7 cellular contexts compared by ENCODE assay signal in the genomic region with DNA sequence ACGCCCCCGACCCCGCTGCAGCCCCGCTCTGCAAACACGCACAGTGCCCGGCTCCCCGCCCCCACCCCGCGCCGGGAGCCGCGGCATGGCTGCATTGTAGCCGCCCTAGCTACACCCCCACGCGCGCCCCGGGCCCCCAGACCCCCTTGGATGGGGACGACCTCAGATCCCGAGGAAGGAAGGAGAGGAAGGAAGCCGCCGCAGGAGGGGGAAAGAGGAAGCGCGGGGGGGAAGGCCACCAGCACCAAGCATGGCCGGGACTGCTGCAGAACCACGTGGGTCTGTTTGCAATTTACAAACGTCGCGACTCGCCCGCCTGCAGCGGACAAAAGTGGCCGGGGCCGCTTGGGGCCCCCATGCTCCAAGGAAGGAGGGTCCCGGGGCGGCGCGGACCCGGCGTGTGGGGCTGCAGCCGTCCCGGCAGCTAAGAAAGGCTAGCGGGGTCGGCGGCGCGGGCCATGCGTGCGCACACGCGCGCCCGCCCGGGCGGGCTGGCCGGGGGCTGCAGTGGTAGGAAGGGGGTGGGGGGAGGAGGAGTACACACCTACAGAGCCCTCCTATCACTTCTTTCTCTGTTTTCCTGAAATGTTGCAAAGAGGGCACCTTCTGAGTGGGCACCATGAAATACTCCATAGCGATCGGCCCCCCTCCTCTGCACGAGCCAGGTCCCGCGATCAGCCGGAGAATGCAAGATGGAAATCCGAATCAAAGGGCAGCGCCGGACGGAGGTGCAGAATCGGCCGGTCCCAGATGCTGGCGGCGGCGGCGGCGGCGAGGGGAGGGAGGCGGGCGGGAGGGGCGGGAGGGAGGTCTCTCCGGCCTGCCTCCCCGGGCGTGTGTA. TPM values are rescaled to one million over a fixed set of nuclear protein-coding genes. Genes with fewer than 3 reads are reported as not detected.
A peak's percentile ranks its signal among the peaks of the same experiment; 100 is the strongest.
DNase-seq lines count a peak whose midpoint lies in the region; ATAC-seq lines count a peak whose summit lies in the region.

No MANE protein-coding gene starts in this region.

- H3K36me3 Mint-ChIP-seq in activated CD4-positive, alpha-beta memory T cell treated with anti-CD3 and anti-CD28 coated beads, Interleukin-2, amount 10 ng/mL, durations not matched to agents 7 days and 5 days (ENCODE audit: low read depth), result no peaks in the 10 kb centered on the region
- H3K36me3 Mint-ChIP-seq in naive B cell, result no peaks in the 10 kb centered on the region

- no peak overlapping the region for H3K27ac ChIP-seq in aorta (ENCODE audit: low read depth in 1 of 2, low read length in 2 of 2)

- H3K4me1 ChIP-seq in aorta (ENCODE audit: control insufficient read depth in 1 of 2, insufficient read depth in 2 of 2, low read length in 2 of 2), result no peaks in the 10 kb centered on the region

- H3K9me3 ChIP-seq in aorta (ENCODE audit: control insufficient read depth, low read length), result no peaks in the 10 kb centered on the region

- H3K4me3 Mint-ChIP-seq in activated CD4-positive, alpha-beta memory T cell treated with anti-CD3 and anti-CD28 coated beads, Interleukin-2, amount 10 ng/mL, durations not matched to agents 7 days and 5 days, result peak overlapping the region; percentile 85
- H3K4me3 Mint-ChIP-seq in naive B cell, result peak overlapping the region; percentile 84 to 98 (median 96)

- 0% methylated on average over 54 to 79 of the region's 79 CpGs for WGBS in aorta, 2 donors

- H3K27me3 Mint-ChIP-seq in activated CD4-positive, alpha-beta memory T cell treated with anti-CD3 and anti-CD28 coated beads, Interleukin-2, amount 10 ng/mL, durations not matched to agents 7 days and 5 days, result peaks cover 3% of the 10 kb centered on the region
- H3K27me3 Mint-ChIP-seq in naive B cell, result no peaks in the 10 kb centered on the region

- H3K36me3 ChIP-seq in aorta (ENCODE audit: control insufficient read depth in 1 of 2, insufficient read depth in 2 of 2, low read length in 1 of 2), result no peaks in the 10 kb centered on the region

- intact Hi-C loops in aorta (cut with DNase I), result loop anchor here (5.0 kb wide), 3 partner anchors 50 to 130 kb away; no protein-coding TSS in a partner anchor

- no peaks in the 10 kb centered on the region for H3K9me3 Mint-ChIP-seq in activated CD4-positive, alpha-beta memory T cell treated with anti-CD3 and anti-CD28 coated beads, Interleukin-2, amount 10 ng/mL, durations not matched to agents 7 days and 5 days
- H3K9me3 Mint-ChIP-seq in naive B cell, result peaks cover 0 to 4% (median 0%) of the 10 kb centered on the region in 7 donors

- DNase-seq in DMS 273 treated with DMSO at 0.1 percent for 48 hours (lab: John Stamatoyannopoulos, UW) (peak; percentile 26), LoVo (ENCODE audit: low spot score) (peak; percentile 45), fibroblast of peridontal ligament (ENCODE audit: extremely low read depth) (peak; percentile 17), naive B cell (peak; percentile 49), aorta (peak in 1 of 2 donors; percentile 79)
- peak; percentile 45 for DNase-seq in activated CD4-positive, alpha-beta memory T cell treated with anti-CD3 and anti-CD28 coated beads, Interleukin-2, amount 10 ng/mL, durations not matched to agents 7 days and 5 days

- H3K27me3 ChIP-seq in aorta (ENCODE audit: control insufficient read depth in 1 of 2, insufficient read depth in 2 of 2, low read length in 1 of 2), result no peaks in the 10 kb centered on the region

- H3K27ac Mint-ChIP-seq in activated CD4-positive, alpha-beta memory T cell treated with anti-CD3 and anti-CD28 coated beads, Interleukin-2, amount 10 ng/mL, durations not matched to agents 7 days and 5 days, result peak overlapping the region; percentile 76
- H3K27ac Mint-ChIP-seq in naive B cell, result peak overlapping the region; percentile 94 to 100 (median 98)

- peak overlapping the region; percentile 66 to 79 for H3K4me3 ChIP-seq in aorta (ENCODE audit: low read length in 2 of 2)

- CTCF ChIA-PET in activated CD4-positive, alpha-beta memory T cell treated with anti-CD3 and anti-CD28 coated beads, Interleukin-2, amount 10 ng/mL, durations not matched to agents 7 days and 5 days (lab: Charles Lee), result interaction anchor here (0.6 to 4.8 kb wide), 13 partner anchors 10 to 654 kb away, joined by 3 to 71 read pairs (median 3); no protein-coding TSS in a partner anchor

- ATAC-seq in GM19455 (IDR thresholded peaks at IDR 0.05; ENCODE audit: unreplicated experiment), result peak; percentile 3
- peak; percentile 23 to 28 for ATAC-seq in naive B cell (ENCODE audit: low read depth in 2 of 2)
- peak; percentile 3 for ATAC-seq in aorta (ENCODE audit: low FRiP score)

- POLR2A ChIA-PET in activated CD4-positive, alpha-beta memory T cell treated with anti-CD3 and anti-CD28 coated beads, Interleukin-2, amount 10 ng/mL, durations not matched to agents 7 days and 5 days (lab: Charles Lee), result interaction anchor here (0.8 to 4.4 kb wide), 22 partner anchors 9 to 554 kb away, joined by 3 to 55 read pairs (median 5); partner anchors contain the start of genes ADCY9, ANKS3, DNAAF8 and SRL

- H3K4me1 Mint-ChIP-seq in activated CD4-positive, alpha-beta memory T cell treated with anti-CD3 and anti-CD28 coated beads, Interleukin-2, amount 10 ng/mL, durations not matched to agents 7 days and 5 days, result peaks cover 22% of the 10 kb centered on the region
- peaks cover 10 to 29% (median 14%) of the 10 kb centered on the region in 3 donors for H3K4me1 Mint-ChIP-seq in naive B cell

RNA-seq across cellular contexts. Expression of gene TFAP4, which starts 0.5 kb away (rescaled TPM):
- total RNA-seq in activated CD4-positive, alpha-beta memory T cell treated with anti-CD3 and anti-CD28 coated beads, Interleukin-2, amount 10 ng/mL, durations not matched to agents 7 days and 5 days, result 10 to 100 TPM; 12.4 to 13.5 TPM
- polyA plus RNA-seq in naive B cell (ENCODE audit: low read depth in 6 of 6), result 1 to 10 TPM in 1 of 6 donors, under 1 TPM in 5; 0.77 to 1.5 (median 0.87) TPM
- 1 to 10 TPM; 3.8 to 8.0 TPM for total RNA-seq in aorta
- polyA plus RNA-seq in aorta, result 1 to 10 TPM; 1.0 to 2.9 TPM

RNA-seq across cellular contexts. Expression of gene SRL, which starts 30.5 kb away (rescaled TPM):
- not detected for total RNA-seq in activated CD4-positive, alpha-beta memory T cell treated with anti-CD3 and anti-CD28 coated beads, Interleukin-2, amount 10 ng/mL, durations not matched to agents 7 days and 5 days
- polyA plus RNA-seq in naive B cell (ENCODE audit: low read depth in 6 of 6) (not detected), aorta (under 1 TPM; 0.31 to 0.75 TPM)
- total RNA-seq in aorta, result 1 to 10 TPM; 2.3 to 3.2 TPM

RNA-seq across cellular contexts. Expression of gene GLIS2, which starts 43.5 kb away (rescaled TPM):
- total RNA-seq in activated CD4-positive, alpha-beta memory T cell treated with anti-CD3 and anti-CD28 coated beads, Interleukin-2, amount 10 ng/mL, durations not matched to agents 7 days and 5 days, result under 1 TPM; 0.40 to 0.45 TPM
- polyA plus RNA-seq in naive B cell (ENCODE audit: low read depth in 6 of 6), result not detected
- total RNA-seq in aorta, result 10 to 100 TPM; 37.3 to 72.6 TPM
- polyA plus RNA-seq in aorta, result 10 to 100 TPM; 12.3 to 21.3 TPM

Comparison
In these comparisons a context has a peak if more than half of its experiments do, and no peak if none do; other contexts are left out.
1. RNA of gene GLIS2, which starts 43.5 kb away (total RNA-seq): 37.3 to 72.6 TPM in aorta; 0.40 to 0.45 TPM in activated CD4-positive, alpha-beta memory T cell treated with anti-CD3 and anti-CD28 coated beads, Interleukin-2, amount 10 ng/mL, durations not matched to agents 7 days and 5 days; every median in the first group is over 10 times any median in the second.
2. Peak in every context shown above with its lines, with median percentiles within 50 percentile points of each other: ATAC-seq.